ENCODE assay signal across 10 cellular contexts in genomic region chr1:30525980-30526651, GRCh38.
DNase-seq lines count a peak whose midpoint lies in the region; ATAC-seq and TF ChIP-seq lines count a peak whose summit lies in the region.
"Had no signal": no experiment of that assay in that cellular context is flagged by ENCODE, and none has a peak within 500 bp of the region (broad histone marks: within the 10 kb centered on the region; RNA-seq: fewer than 3 reads in every experiment).

No MANE protein-coding gene starts in this region.

- no peak overlapping the region for H2BK12ac ChIP-seq in trophoblast cell (ENCODE audit: low read length)

- H3K14ac ChIP-seq in IMR-90 (replicated peaks; ENCODE audit: low read depth, low read length): no peak overlapping the region
- no peak overlapping the region for H3K14ac ChIP-seq in trophoblast cell (ENCODE audit: low read length)

- no peak overlapping the region for H3K27ac ChIP-seq in IMR-90 (ENCODE audit: insufficient read depth, low read length)
- H3K27ac ChIP-seq in trophoblast cell (ENCODE audit: low read depth, low read length): no peak overlapping the region

- H3K79me2 ChIP-seq in trophoblast cell (ENCODE audit: control insufficient read depth, insufficient read depth, low read length, poor library complexity): no peaks in the 10 kb centered on the region

- no peak overlapping the region for H3K9ac ChIP-seq in IMR-90 (ENCODE audit: low read depth, low read length)
- no peak overlapping the region for H3K9ac ChIP-seq in trophoblast cell (ENCODE audit: low read length)

- H3K4me1 Mint-ChIP-seq in stimulated activated naive CD8-positive, alpha-beta T cell treated with anti-CD3 and anti-CD28 coated beads, Interleukin-15, amount 100 ng/mL, for 72 hours: no peaks in the 10 kb centered on the region

- H4K8ac ChIP-seq in IMR-90 (ENCODE audit: low read depth in 2 of 2, low read length in 2 of 2) (no peak overlapping the region), trophoblast cell (ENCODE audit: low read depth, low read length) (no peak overlapping the region)

- H3K36me3 ChIP-seq in IMR-90 (ENCODE audit: control insufficient read depth, insufficient read depth, low read length) (no peaks in the 10 kb centered on the region), trophoblast cell (ENCODE audit: control insufficient read depth in 1 of 2, insufficient read depth in 2 of 2, low read length in 2 of 2) (no peaks in the 10 kb centered on the region)

- DNase-seq in AG09309 (ENCODE audit: low read depth): peak; percentile 57
- DNase-seq in IMR-90: peak; percentile 44
- DNase-seq in dermis blood vessel endothelial cell: peak; percentile 35
- peak; percentile 44 to 69 for DNase-seq in lung microvascular endothelial cell (ENCODE audit: low read depth in 2 of 2)
- no peak for DNase-seq in trophoblast cell
- no peak for DNase-seq in stimulated activated naive CD8-positive, alpha-beta T cell treated with anti-CD3 and anti-CD28 coated beads, Interleukin-15, amount 100 ng/mL, for 72 hours
- no peak for DNase-seq in NCI-H2227 (lab: John Stamatoyannopoulos, UW; ENCODE audit: unreplicated experiment)
- DNase-seq: activated T-cell treated with anti-CD3 and anti-CD28 coated beads, Interleukin-2, amount 50 U/mL, for 1 hour; stimulated activated CD8-positive, alpha-beta memory T cell treated with anti-CD3 and anti-CD28 coated beads, Interleukin-4, amount 100 ng/mL, for 48 hours had no signal

- H4K91ac ChIP-seq in IMR-90 (ENCODE audit: insufficient read depth, low read depth, low read length) (no peak overlapping the region), trophoblast cell (ENCODE audit: low read depth, low read length) (no peak overlapping the region)

- H3K27me3 Mint-ChIP-seq in stimulated activated naive CD8-positive, alpha-beta T cell treated with anti-CD3 and anti-CD28 coated beads, Interleukin-15, amount 100 ng/mL, for 72 hours: peaks cover 59% of the 10 kb centered on the region

- H3K56ac ChIP-seq in IMR-90 (ENCODE audit: extremely low read depth, insufficient read depth, low read length): no peak overlapping the region

- CTCF ChIA-PET in IMR-90 (lab: Yijun Ruan, JAX): no interaction called here

- intact Hi-C loops in IMR-90 (cut with micrococcal nuclease): no loop called here

- no peak overlapping the region for H4K12ac ChIP-seq in trophoblast cell (ENCODE audit: low read depth, low read length)

- H3K27ac Mint-ChIP-seq in stimulated activated naive CD8-positive, alpha-beta T cell treated with anti-CD3 and anti-CD28 coated beads, Interleukin-15, amount 100 ng/mL, for 72 hours: peak overlapping the region in 1 of 2 donors; percentile 90

- H4K20me1 ChIP-seq in IMR-90 (ENCODE audit: insufficient read depth, low read length): no peaks in the 10 kb centered on the region; the same call in 1 of the 2 replicates

- in situ Hi-C loops in IMR-90 (cut with MboI; ENCODE audit: low sequenced_read_pairs): no loop called here

- H4K5ac ChIP-seq in IMR-90 (ENCODE audit: low read depth, low read length): no peak overlapping the region

- H2BK20ac ChIP-seq in IMR-90 (ENCODE audit: low read depth, low read length): no peak overlapping the region

- TF ChIP-seq CTCF in AG09309 (IDR thresholded peaks at IDR 0.05; ENCODE audit: control insufficient read depth, insufficient read depth, low read depth, low read length, missing control alignments) (peak; percentile 4), IMR-90 (conservative IDR thresholded peaks at IDR 0.05; ENCODE audit: low read depth, low read length) (no peak)

- no peak for TF ChIP-seq RAD21 in IMR-90 (IDR thresholded peaks at IDR 0.05; ENCODE audit: low read length)

- no peak overlapping the region for H2BK120ac ChIP-seq in IMR-90 (ENCODE audit: low read depth, low read length)
- no peak overlapping the region for H2BK120ac ChIP-seq in trophoblast cell (ENCODE audit: insufficient read depth, low read length, poor library complexity)

- H2AFZ ChIP-seq in IMR-90 (replicated peaks; ENCODE audit: low read length, poor library complexity) (no peak overlapping the region), trophoblast cell (ENCODE audit: insufficient read depth, low read length, poor library complexity) (no peak overlapping the region)

- H3K23ac ChIP-seq in IMR-90 (ENCODE audit: low read depth, low read length) (no peak overlapping the region), trophoblast cell (ENCODE audit: low read length) (no peak overlapping the region)

- no peak overlapping the region for H3K4me3 ChIP-seq in AG09309 (ENCODE audit: control insufficient read depth, low read depth, low read length)
- H3K4me3 ChIP-seq in IMR-90 (ENCODE audit: insufficient read depth, low read depth, low read length): no peak overlapping the region
- no peak overlapping the region for H3K4me3 ChIP-seq in trophoblast cell (ENCODE audit: low read depth, low read length)

- H2AK5ac ChIP-seq in IMR-90 (ENCODE audit: low read depth, low read length) (no peak overlapping the region), trophoblast cell (ENCODE audit: low read length) (no peak overlapping the region)

- BruUV-seq in IMR-90 (replicated peaks; lab: Mats Ljungman, UMichigan): no TSS peak

- H3K27me3 ChIP-seq in IMR-90 (ENCODE audit: control insufficient read depth, insufficient read depth, low read length) (no peaks in the 10 kb centered on the region; the same call in 1 of the 2 replicates), trophoblast cell (ENCODE audit: insufficient read depth, low read length) (no peaks in the 10 kb centered on the region)

- 0% methylated on average over 5 of the region's 9 CpGs; no CpG with 5 or more reads in 1 of the 2 experiments for WGBS in IMR-90 (ENCODE audit: extremely low coverage in 2 of 2, insufficient read length in 1 of 2), 2 experiments
- WGBS in trophoblast cell (ENCODE audit: extremely low coverage, insufficient coverage, insufficient read length): no CpG with 5 or more reads among the region's 9 CpGs

- no peak overlapping the region for H2BK5ac ChIP-seq in IMR-90 (ENCODE audit: low read depth, low read length, poor library complexity, severe bottlenecking)
- H2BK5ac ChIP-seq in trophoblast cell (ENCODE audit: low read depth, low read length, poor library complexity): no peak overlapping the region

- POLR2A ChIA-PET in IMR-90 (lab: Charles Lee; ENCODE audit: unreplicated experiment): no interaction called here

- H3K4ac ChIP-seq in IMR-90 (ENCODE audit: low read depth, low read length) (no peak overlapping the region), trophoblast cell (ENCODE audit: low read depth, low read length) (no peak overlapping the region)

- H3K9me3 Mint-ChIP-seq in stimulated activated naive CD8-positive, alpha-beta T cell treated with anti-CD3 and anti-CD28 coated beads, Interleukin-15, amount 100 ng/mL, for 72 hours: no peaks in the 10 kb centered on the region

- no peaks in the 10 kb centered on the region for H3K79me1 ChIP-seq in IMR-90 (ENCODE audit: low read depth in 1 of 2, low read length in 2 of 2)
- H3K79me1 ChIP-seq in trophoblast cell (ENCODE audit: low read length): no peaks in the 10 kb centered on the region

- H3K4me1 ChIP-seq in IMR-90 (ENCODE audit: control insufficient read depth, insufficient read depth, low read length): no peaks in the 10 kb centered on the region
- H3K4me1 ChIP-seq in trophoblast cell (ENCODE audit: control insufficient read depth in 1 of 2, insufficient read depth in 2 of 2, low read length in 2 of 2): no peaks in the 10 kb centered on the region

- no peak overlapping the region for H3K4me2 ChIP-seq in IMR-90 (ENCODE audit: low read depth, low read length)
- no peak overlapping the region for H3K4me2 ChIP-seq in trophoblast cell (ENCODE audit: low read length)

- H3K18ac ChIP-seq in IMR-90 (ENCODE audit: low read depth, low read length): no peak overlapping the region
- H3K18ac ChIP-seq in trophoblast cell (ENCODE audit: low read length): no peak overlapping the region

- ATAC-seq in IMR-90 (ENCODE audit: low read depth) (peak; percentile 42), HG03025 (IDR thresholded peaks at IDR 0.05; ENCODE audit: low FRiP score, unreplicated experiment) (no peak)
- no peak for ATAC-seq in stimulated activated naive CD8-positive, alpha-beta T cell treated with anti-CD3 and anti-CD28 coated beads, Interleukin-15, amount 100 ng/mL, for 72 hours

- dilution Hi-C loops in IMR-90 (cut with HindIII; ENCODE audit: low sequenced_read_pairs, unreplicated experiment): no loop called here

- no peak for TF ChIP-seq POLR2A in IMR-90 (IDR thresholded peaks at IDR 0.05; ENCODE audit: low read depth, low read length)

- H3K9me1 ChIP-seq in IMR-90 (ENCODE audit: insufficient read depth, low read length): no peaks in the 10 kb centered on the region

- no peaks in the 10 kb centered on the region for H3K9me3 ChIP-seq in IMR-90 (ENCODE audit: control insufficient read depth, insufficient read depth, low read length)
- peaks cover 4% of the 10 kb centered on the region for H3K9me3 ChIP-seq in trophoblast cell (ENCODE audit: insufficient read depth, low read depth, low read length)

- no peak overlapping the region for H3K4me3 Mint-ChIP-seq in stimulated activated naive CD8-positive, alpha-beta T cell treated with anti-CD3 and anti-CD28 coated beads, Interleukin-15, amount 100 ng/mL, for 72 hours

- no peak overlapping the region for H2AK9ac ChIP-seq in IMR-90 (replicated peaks; ENCODE audit: low read depth, low read length, poor library complexity)

- no peak overlapping the region for H2BK15ac ChIP-seq in IMR-90 (ENCODE audit: low read depth, low read length)

TF ChIP-seq in IMR-90, 13 proteins besides CTCF, POLR2A, EP300 and RAD21:
- TF ChIP-seq MAZ (IDR thresholded peaks at IDR 0.05; ENCODE audit: borderline replicate concordance, low read depth, low read length) (no peak), SMC3 (IDR thresholded peaks at IDR 0.05; ENCODE audit: low read depth, low read length) (no peak), MAFK (IDR thresholded peaks at IDR 0.05; ENCODE audit: low read depth, low read length) (no peak), BHLHE40 (IDR thresholded peaks at IDR 0.05; ENCODE audit: low read depth, low read length) (no peak), FOS (IDR thresholded peaks at IDR 0.05; ENCODE audit: low read depth, low read length) (peak; percentile 44; the same call in 1 of the 2 replicates), ELK1 (IDR thresholded peaks at IDR 0.05; ENCODE audit: borderline replicate concordance, low read depth, low read length) (no peak)

Comparison
In these comparisons a context has a peak if more than half of its experiments do, and no peak if none do; other contexts are left out.
1. DNase-seq: peak in AG09309 (single experiment), IMR-90 (single experiment), dermis blood vessel endothelial cell (single experiment) and lung microvascular endothelial cell (2 of 2); none in trophoblast cell (0 of 2), stimulated activated naive CD8-positive, alpha-beta T cell treated with anti-CD3 and anti-CD28 coated beads, Interleukin-15, amount 100 ng/mL, for 72 hours (0 of 2) and NCI-H2227 (single experiment).